Comparison of ENCODE assay signal across 17 cellular contexts in the genomic region with DNA sequence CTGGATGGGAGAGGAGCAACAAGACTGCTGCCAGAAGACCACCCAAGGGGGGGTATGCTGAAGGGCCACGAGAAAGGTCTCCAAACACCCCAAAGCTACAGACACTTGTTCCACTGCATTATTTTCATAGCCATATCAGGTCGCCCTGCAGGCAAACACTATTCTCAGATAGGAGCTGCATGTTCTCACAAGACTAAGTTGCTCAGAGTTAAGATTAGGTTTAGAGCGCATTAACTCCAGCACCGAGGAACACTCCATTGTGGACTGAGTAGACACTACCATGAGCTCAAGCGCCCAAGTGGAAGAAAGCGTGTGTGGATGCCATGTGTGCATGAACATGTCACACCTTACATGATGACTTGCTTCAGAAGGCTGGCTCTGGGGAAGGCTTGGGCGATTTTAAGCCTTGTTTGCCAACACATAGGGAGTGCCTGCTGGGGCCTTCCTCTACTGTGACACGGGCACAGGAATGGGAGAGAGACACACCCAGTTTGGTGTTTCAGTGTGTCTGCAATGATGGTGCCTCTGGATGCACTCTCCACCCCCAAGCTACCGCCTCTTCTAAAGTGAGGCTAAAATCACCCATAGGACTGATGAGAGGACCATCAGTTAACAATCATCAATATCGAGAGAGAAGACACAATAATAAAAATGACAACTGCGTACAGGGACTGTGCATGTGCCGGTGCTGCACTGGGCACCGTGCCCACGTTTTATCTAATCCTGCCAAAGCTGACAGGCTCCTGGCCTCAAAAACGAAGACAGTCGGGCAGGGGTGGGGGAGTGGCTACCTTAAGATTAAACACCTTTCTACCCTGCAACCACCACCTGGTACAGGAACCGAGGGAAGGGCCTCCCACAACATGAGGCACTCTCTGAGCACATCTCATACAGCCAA. TPM values are rescaled to one million over a fixed set of nuclear protein-coding genes. Genes with fewer than 3 reads are reported as not detected.
A peak's percentile ranks its signal among the peaks of the same experiment; 100 is the strongest.
DNase-seq lines count a peak whose midpoint lies in the region; ATAC-seq, FAIRE-seq and TF ChIP-seq lines count a peak whose summit lies in the region.
"Had no signal": no experiment of that assay in that cellular context is flagged by ENCODE, and none has a peak within 500 bp of the region (broad histone marks: within the 10 kb centered on the region; RNA-seq: fewer than 3 reads in every experiment).

No MANE protein-coding gene starts in this region.

- CTCF ChIA-PET in activated CD4-positive, alpha-beta T cell treated with anti-CD3 and anti-CD28 coated beads for 36 hours (lab: Charles Lee): interaction anchor here (1.2 kb wide), 1 partner anchor 9 kb away, joined by 3 read pairs; no protein-coding TSS in a partner anchor
- CTCF ChIA-PET in RWPE1 (lab: Yijun Ruan, JAX): no interaction called here
- CTCF ChIA-PET in MCF 10A (lab: Yijun Ruan, JAX): interaction anchor here (0.6 kb wide), 1 partner anchor 10 kb away, joined by 3 read pairs; no protein-coding TSS in a partner anchor

- POLR2A ChIA-PET in activated CD4-positive, alpha-beta T cell treated with anti-CD3 and anti-CD28 coated beads for 36 hours (lab: Charles Lee): no interaction called here
- POLR2A ChIA-PET in RWPE1 (lab: Yijun Ruan, JAX; ENCODE audit: low non-redundant PET): no interaction called here
- POLR2A ChIA-PET in MCF 10A (lab: Yijun Ruan, JAX): no interaction called here

- DNase-seq in activated CD4-positive, alpha-beta T cell treated with anti-CD3 and anti-CD28 coated beads, Interleukin-2, amount 10 ng/mL, durations not matched to agents 24 days and 14 days: no peak
- DNase-seq in activated CD4-positive, alpha-beta T cell treated with anti-CD3 and anti-CD28 coated beads for 36 hours: no peak
- peak; percentile 8 for DNase-seq in RWPE1 (ENCODE audit: low spot score)
- no peak for DNase-seq in left ventricle myocardium inferior
- DNase-seq in small intestine: peak; percentile 64
- no peak for DNase-seq in MCF 10A (ENCODE audit: unreplicated experiment)
- no peak for DNase-seq in BE2C
- DNase-seq: HCEC 1CT, heart right ventricle, MM.1S, T-helper 17 cell had no signal

- H3K9me3 Mint-ChIP-seq in activated CD4-positive, alpha-beta T cell treated with anti-CD3 and anti-CD28 coated beads, Interleukin-2, amount 10 ng/mL, durations not matched to agents 24 days and 14 days: no peaks in the 10 kb centered on the region
- H3K9me3 Mint-ChIP-seq in activated CD4-positive, alpha-beta T cell treated with anti-CD3 and anti-CD28 coated beads for 36 hours (ENCODE audit: low read depth): no peaks in the 10 kb centered on the region
- no peaks in the 10 kb centered on the region for H3K9me3 Mint-ChIP-seq in MCF 10A (ENCODE audit: unreplicated experiment)
- H3K9me3 Mint-ChIP-seq: activated T-helper 17 cell treated with anti-CD3 and anti-CD28 coated beads, Interleukin-2, amount 50 U/mL, for 72 hours had no signal

- no peak overlapping the region for H3K4me3 ChIP-seq in left ventricle myocardium inferior
- H3K4me3 ChIP-seq in small intestine (ENCODE audit: low read depth in 1 of 2, low read length in 2 of 2): no peak overlapping the region
- no peak overlapping the region for H3K4me3 ChIP-seq in BE2C (ENCODE audit: low read depth, low read length)
- H3K4me3 ChIP-seq: heart right ventricle, thoracic aorta had no signal

- ATAC-seq in activated CD4-positive, alpha-beta T cell treated with anti-CD3 and anti-CD28 coated beads for 36 hours: no peak
- no peak for ATAC-seq in GM18868 (IDR thresholded peaks at IDR 0.05; ENCODE audit: unreplicated experiment)
- ATAC-seq: activated T-helper 17 cell treated with anti-CD3 and anti-CD28 coated beads, Interleukin-2, amount 50 U/mL, for 72 hours; Panc1; T-helper 17 cell had no signal

- H3K27ac ChIP-seq in RWPE1 (no peak overlapping the region), left ventricle myocardium inferior (replicated peaks) (peak overlapping the region; percentile 54), small intestine (ENCODE audit: low read depth in 1 of 2, low read length in 1 of 2) (peak overlapping the region in 1 of 2 donors; percentile 75)
- H3K27ac ChIP-seq: parathyroid adenoma, thoracic aorta had no signal

- no TSS peak for BruUV-seq in MCF 10A (replicated peaks; lab: Mats Ljungman, UMichigan)

- intact Hi-C loops in activated CD4-positive, alpha-beta T cell treated with anti-CD3 and anti-CD28 coated beads, Interleukin-2, amount 10 ng/mL, durations not matched to agents 24 days and 14 days (cut with micrococcal nuclease): no loop called here
- intact Hi-C loops in activated CD4-positive, alpha-beta T cell treated with anti-CD3 and anti-CD28 coated beads for 36 hours (cut with DNase I, micrococcal nuclease): loop anchor here in 1 of 2 experiments (5.0 kb wide), 1 partner anchor 36 kb away; the partner anchor contains the start of gene SSBP3
- intact Hi-C loops in left ventricle myocardium inferior (cut with micrococcal nuclease) (no loop called here), MCF 10A (cut with micrococcal nuclease) (no loop called here)

- H3K36me3 ChIP-seq in left ventricle myocardium inferior (no peaks in the 10 kb centered on the region), small intestine (ENCODE audit: control insufficient read depth in 2 of 2, insufficient read depth in 2 of 2, low read length in 2 of 2) (peaks cover 0 to 2% of the 10 kb centered on the region in 2 donors), BE2C (no peaks in the 10 kb centered on the region; the same call in none of the 2 replicates)
- H3K36me3 ChIP-seq: thoracic aorta had no signal

- 28 to 62% (median 47%) methylated on average over 17 of the region's 17 CpGs for WGBS in small intestine, 3 donors

- no peaks in the 10 kb centered on the region for H3K27me3 Mint-ChIP-seq in activated CD4-positive, alpha-beta T cell treated with anti-CD3 and anti-CD28 coated beads, Interleukin-2, amount 10 ng/mL, durations not matched to agents 24 days and 14 days
- no peaks in the 10 kb centered on the region for H3K27me3 Mint-ChIP-seq in activated CD4-positive, alpha-beta T cell treated with anti-CD3 and anti-CD28 coated beads for 36 hours
- H3K27me3 Mint-ChIP-seq in MCF 10A (ENCODE audit: insufficient read depth, unreplicated experiment): no peaks in the 10 kb centered on the region
- H3K27me3 Mint-ChIP-seq: activated T-helper 17 cell treated with anti-CD3 and anti-CD28 coated beads, Interleukin-2, amount 50 U/mL, for 72 hours; T-helper 17 cell had no signal

- H3K4me3 Mint-ChIP-seq in activated CD4-positive, alpha-beta T cell treated with anti-CD3 and anti-CD28 coated beads, Interleukin-2, amount 10 ng/mL, durations not matched to agents 24 days and 14 days: no peak overlapping the region
- H3K4me3 Mint-ChIP-seq in activated CD4-positive, alpha-beta T cell treated with anti-CD3 and anti-CD28 coated beads for 36 hours: no peak overlapping the region
- H3K4me3 Mint-ChIP-seq in MCF 10A (ENCODE audit: unreplicated experiment): no peak overlapping the region
- H3K4me3 Mint-ChIP-seq: activated T-helper 17 cell treated with anti-CD3 and anti-CD28 coated beads, Interleukin-2, amount 50 U/mL, for 72 hours; T-helper 17 cell had no signal

- H3K9me3 ChIP-seq in left ventricle myocardium inferior (replicated peaks): no peaks in the 10 kb centered on the region
- H3K9me3 ChIP-seq in small intestine (ENCODE audit: control insufficient read depth, low read depth): no peaks in the 10 kb centered on the region
- H3K9me3 ChIP-seq in BE2C: no peaks in the 10 kb centered on the region
- H3K9me3 ChIP-seq: heart right ventricle, thoracic aorta had no signal

- H3K36me3 Mint-ChIP-seq in activated CD4-positive, alpha-beta T cell treated with anti-CD3 and anti-CD28 coated beads, Interleukin-2, amount 10 ng/mL, durations not matched to agents 24 days and 14 days (ENCODE audit: low read depth): peaks cover 20% of the 10 kb centered on the region
- no peaks in the 10 kb centered on the region for H3K36me3 Mint-ChIP-seq in activated CD4-positive, alpha-beta T cell treated with anti-CD3 and anti-CD28 coated beads for 36 hours (ENCODE audit: low read depth)
- no peaks in the 10 kb centered on the region for H3K36me3 Mint-ChIP-seq in MCF 10A (ENCODE audit: insufficient read depth, unreplicated experiment)

- TF ChIP-seq CTCF in RWPE1 (conservative IDR thresholded peaks at IDR 0.05; ENCODE audit: low read depth) (no peak), left ventricle myocardium inferior (IDR thresholded peaks at IDR 0.05; ENCODE audit: borderline replicate concordance) (no peak), MCF 10A (IDR thresholded peaks at IDR 0.05; ENCODE audit: unreplicated experiment) (no peak), BE2C (IDR thresholded peaks at IDR 0.05; ENCODE audit: low read depth, low read length) (no peak)

- H3K27ac Mint-ChIP-seq in activated CD4-positive, alpha-beta T cell treated with anti-CD3 and anti-CD28 coated beads, Interleukin-2, amount 10 ng/mL, durations not matched to agents 24 days and 14 days: peak overlapping the region; percentile 38
- no peak overlapping the region for H3K27ac Mint-ChIP-seq in activated CD4-positive, alpha-beta T cell treated with anti-CD3 and anti-CD28 coated beads for 36 hours
- no peak overlapping the region for H3K27ac Mint-ChIP-seq in MCF 10A (ENCODE audit: low read depth, unreplicated experiment)
- H3K27ac Mint-ChIP-seq: T-helper 17 cell had no signal

- peaks cover 41% of the 10 kb centered on the region for H3K4me1 Mint-ChIP-seq in activated CD4-positive, alpha-beta T cell treated with anti-CD3 and anti-CD28 coated beads, Interleukin-2, amount 10 ng/mL, durations not matched to agents 24 days and 14 days
- H3K4me1 Mint-ChIP-seq in activated CD4-positive, alpha-beta T cell treated with anti-CD3 and anti-CD28 coated beads for 36 hours: peaks cover 49% of the 10 kb centered on the region
- H3K4me1 Mint-ChIP-seq in MCF 10A (ENCODE audit: insufficient read depth, unreplicated experiment): no peaks in the 10 kb centered on the region

- peaks cover 84% of the 10 kb centered on the region for H3K4me1 ChIP-seq in left ventricle myocardium inferior
- peaks cover 6 to 11% of the 10 kb centered on the region in 2 donors for H3K4me1 ChIP-seq in small intestine (ENCODE audit: control insufficient read depth in 2 of 2, insufficient read depth in 1 of 2, low read depth in 1 of 2, low read length in 1 of 2)
- H3K4me1 ChIP-seq in BE2C: peaks cover 2% of the 10 kb centered on the region

- H3K27me3 ChIP-seq in left ventricle myocardium inferior (ENCODE audit: low read depth) (no peaks in the 10 kb centered on the region), small intestine (ENCODE audit: control insufficient read depth in 2 of 2, insufficient read depth in 2 of 2, low read length in 2 of 2) (no peaks in the 10 kb centered on the region), BE2C (no peaks in the 10 kb centered on the region)
- H3K27me3 ChIP-seq: heart right ventricle had no signal

- no peak for FAIRE-seq in small intestine (lab: Jason Lieb, UNC)
- FAIRE-seq: endometrium had no signal

RNA-seq across cellular contexts. Expression of gene SSBP3, which starts 34.9 kb away (rescaled TPM):
- 84.1 and 87.9 TPM in 2 replicates for total RNA-seq in activated CD4-positive, alpha-beta T cell treated with anti-CD3 and anti-CD28 coated beads, Interleukin-2, amount 10 ng/mL, durations not matched to agents 24 days and 14 days
- total RNA-seq in activated CD4-positive, alpha-beta T cell treated with anti-CD3 and anti-CD28 coated beads for 36 hours: 10 to 100 TPM; 40.3 to 64.2 TPM
- total RNA-seq in left ventricle myocardium inferior (57.7 TPM), MCF 10A (2022) (6.5 and 8.6 TPM in 2 replicates)
- polyA plus RNA-seq in small intestine: 10 to 100 TPM; 24.2 to 38.7 (median 25.7) TPM
- polyA plus RNA-seq in BE2C (2012; ENCODE audit: insufficient read depth, insufficient read length, low read depth): 91.5 TPM

Comparison
In these comparisons a context has a peak if more than half of its experiments do, and no peak if none do; other contexts are left out.
1. DNase-seq: peak in RWPE1 (single experiment) and small intestine (single experiment); none in activated CD4-positive, alpha-beta T cell treated with anti-CD3 and anti-CD28 coated beads, Interleukin-2, amount 10 ng/mL, durations not matched to agents 24 days and 14 days (single experiment), activated CD4-positive, alpha-beta T cell treated with anti-CD3 and anti-CD28 coated beads for 36 hours (single experiment), left ventricle myocardium inferior (single experiment), MCF 10A (single experiment) and BE2C (single experiment).